In the genomic region with DNA sequence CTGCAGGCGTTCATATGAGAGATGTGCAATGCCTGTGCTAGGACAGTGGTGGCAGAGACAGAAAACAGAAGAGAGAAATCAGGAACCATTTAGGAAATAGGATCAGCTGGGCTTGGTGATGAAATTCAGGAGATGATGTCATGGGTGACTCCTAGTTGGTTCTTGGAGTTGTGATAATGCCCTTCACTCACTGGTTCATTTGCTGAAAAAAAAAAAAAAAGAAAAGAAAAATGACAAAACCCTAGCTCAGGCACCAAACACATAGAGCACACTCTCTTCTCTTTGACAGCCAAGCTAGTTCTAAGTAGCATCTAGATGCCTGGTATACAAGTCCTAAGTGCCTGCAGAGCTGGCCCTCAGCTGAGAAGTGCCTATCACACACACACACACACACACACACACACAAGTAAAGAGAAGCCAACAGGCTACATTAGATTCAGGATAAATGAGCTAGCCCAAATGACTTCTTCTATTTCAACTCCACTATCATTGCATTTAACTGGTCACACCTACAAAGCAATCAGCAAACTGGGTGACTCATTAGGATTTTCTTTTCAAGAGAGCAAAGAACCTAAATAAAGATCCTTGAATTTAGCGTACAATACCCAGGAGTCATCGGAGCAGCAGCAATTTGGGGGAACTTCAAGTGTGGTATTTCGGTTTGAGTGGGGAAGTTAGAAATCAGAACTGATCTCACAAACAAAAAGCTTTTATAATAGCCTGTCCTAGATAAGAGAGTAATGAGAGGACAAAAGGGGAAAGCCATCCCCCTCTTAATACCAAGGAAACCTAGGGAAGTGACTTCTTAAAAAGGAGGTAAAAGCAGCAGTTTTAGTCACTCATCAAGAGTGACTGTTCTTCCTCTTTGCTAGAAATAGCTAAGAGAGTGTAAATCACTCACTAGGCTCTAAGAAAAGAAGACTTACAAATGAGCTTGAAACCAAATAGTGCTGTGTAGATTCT, we compare ENCODE assay signal across 8 cellular contexts.
DNase-seq lines count a peak whose midpoint lies in the region; ATAC-seq lines count a peak whose summit lies in the region.

No MANE protein-coding gene starts in this region.

- H3K4me1 Mint-ChIP-seq in activated T-cell treated with anti-CD3 and anti-CD28 coated beads, Interleukin-2, amount 50 U/mL, for 72 hours (ENCODE audit: low read depth), result peaks cover 80% of the 10 kb centered on the region

- peaks cover 5 to 6% of the 10 kb centered on the region in 2 donors for H3K9me3 Mint-ChIP-seq in activated T-cell treated with anti-CD3 and anti-CD28 coated beads, Interleukin-2, amount 50 U/mL, for 72 hours

- peak overlapping the region; percentile 52 for H3K27ac Mint-ChIP-seq in activated T-cell treated with anti-CD3 and anti-CD28 coated beads, Interleukin-2, amount 50 U/mL, for 72 hours

- H3K36me3 Mint-ChIP-seq in activated T-cell treated with anti-CD3 and anti-CD28 coated beads, Interleukin-2, amount 50 U/mL, for 72 hours (ENCODE audit: insufficient read depth in 2 of 2), result peaks cover 14 to 31% of the 10 kb centered on the region in 2 donors

- ATAC-seq in activated T-cell treated with anti-CD3 and anti-CD28 coated beads, Interleukin-2, amount 50 U/mL, for 72 hours (replicated peaks in 1 of 2), result peak; percentile 46 to 64
- peak; percentile 79 for ATAC-seq in HG02884 (IDR thresholded peaks at IDR 0.05; ENCODE audit: unreplicated experiment)
- ATAC-seq in left cardiac atrium, result peak; percentile 53 to 61

- DNase-seq in activated T-cell treated with anti-CD3 and anti-CD28 coated beads, Interleukin-2, amount 50 U/mL, for 72 hours, result no peak
- DNase-seq in activated T-cell treated with anti-CD3 and anti-CD28 coated beads, Interleukin-2, amount 50 U/mL, for 1 hour, result no peak
- peak; percentile 70 for DNase-seq in OCI-M1 (lab: John Stamatoyannopoulos, UW)
- DNase-seq in left cardiac atrium, result no peak
- no peak for DNase-seq in stimulated activated naive CD4-positive, alpha-beta T cell (lab: John Stamatoyannopoulos, UW)
- no peak for DNase-seq in occipital lobe (lab: John Stamatoyannopoulos, UW)
- no peak for DNase-seq in cerebellum (ENCODE audit: low spot score)

- H3K27me3 Mint-ChIP-seq in activated T-cell treated with anti-CD3 and anti-CD28 coated beads, Interleukin-2, amount 50 U/mL, for 72 hours (ENCODE audit: low read depth), result no peaks in the 10 kb centered on the region

- intact Hi-C loops in left cardiac atrium (cut with DNase I), result no loop called here

- H3K4me3 Mint-ChIP-seq in activated T-cell treated with anti-CD3 and anti-CD28 coated beads, Interleukin-2, amount 50 U/mL, for 72 hours, result peak overlapping the region; percentile 59 to 64
